1 cellular context compared by ENCODE assay signal in the genomic region with DNA sequence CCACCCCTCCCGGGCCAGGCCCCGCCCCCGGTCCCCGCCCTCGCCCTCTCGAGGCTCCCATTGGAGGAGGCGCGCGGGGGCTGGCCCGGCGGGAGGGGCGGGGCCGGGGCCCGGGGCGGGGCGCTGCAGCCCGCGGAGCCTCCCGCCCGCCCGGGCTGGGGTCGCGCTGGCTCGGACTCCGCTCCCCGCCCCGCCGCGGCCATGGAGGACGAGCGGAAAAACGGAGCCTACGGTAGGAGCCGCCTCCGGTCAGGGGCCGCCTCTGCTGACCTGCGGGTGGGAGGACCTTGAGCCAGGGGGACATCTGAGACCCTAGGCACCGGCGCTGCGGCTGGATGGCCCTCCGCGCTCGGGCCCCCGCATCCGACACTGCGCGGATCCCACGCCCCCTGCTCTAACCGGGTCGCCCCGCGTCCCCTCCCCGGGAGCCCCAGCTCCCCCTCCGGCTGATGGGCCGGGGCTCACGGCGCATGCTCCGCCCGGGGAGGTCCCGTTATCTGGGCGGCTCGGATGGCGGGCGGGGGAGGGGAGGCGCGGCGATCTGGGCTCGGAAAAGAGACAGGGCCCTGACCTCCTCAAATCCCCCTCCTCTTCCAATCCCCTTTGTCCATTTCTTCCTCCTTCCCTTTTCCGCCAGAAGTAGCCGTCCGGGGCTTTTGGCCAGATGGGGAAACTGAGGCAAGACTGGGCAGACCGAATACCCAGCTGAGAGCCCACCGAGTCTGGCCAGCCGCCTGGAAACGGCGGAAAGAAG.
TF ChIP-seq lines count a peak whose summit lies in the region.

No MANE protein-coding gene starts in this region.

TF ChIP-seq in GM23338, 12 proteins besides CTCF, POLR2A, EP300 and RAD21:
- TF ChIP-seq REST (IDR thresholded peaks at IDR 0.05; ENCODE audit: unreplicated experiment) (no peak), JUNB (IDR thresholded peaks at IDR 0.05; ENCODE audit: unreplicated experiment) (no peak), POLR2AphosphoS5 (IDR thresholded peaks at IDR 0.05; ENCODE audit: low read depth) (peak; percentile 76)
